ENCODE assay signal across 1 cellular context in genomic region chr10:61764486-61764885, GRCh38.
TF ChIP-seq lines count a peak whose summit lies in the region.

No MANE protein-coding gene starts in this region.

TF ChIP-seq in K562, 482 proteins besides CTCF, POLR2A, EP300 and RAD21 (continued from another document):
- TF ChIP-seq E2F8 (IDR thresholded peaks at IDR 0.05; ENCODE audit: low read depth, partially characterized antibody), result peak; percentile 34
- TF ChIP-seq TGIF2 (CRISPR knock-in tag; IDR thresholded peaks at IDR 0.05), result no peak
- TF ChIP-seq ZNF263 (CRISPR knock-in tag; IDR thresholded peaks at IDR 0.05; ENCODE audit: borderline replicate concordance), result peak; percentile 95
- no peak for TF ChIP-seq RBM22 (IDR thresholded peaks at IDR 0.05; ENCODE audit: low read depth, low read length, poor library complexity, severe bottlenecking)
- TF ChIP-seq ELK1 (CRISPR knock-in tag; IDR thresholded peaks at IDR 0.05), result no peak
- no peak for TF ChIP-seq ARID3B (CRISPR knock-in tag; IDR thresholded peaks at IDR 0.05; ENCODE audit: borderline replicate concordance)
- peak; percentile 38; the same call in 1 of the 2 replicates for TF ChIP-seq ZEB2 (IDR thresholded peaks at IDR 0.05)
- TF ChIP-seq BHLHE40 (IDR thresholded peaks at IDR 0.05; ENCODE audit: low read length), result no peak
- no peak for TF ChIP-seq MGA (IDR thresholded peaks at IDR 0.05)
- TF ChIP-seq ZKSCAN1 (IDR thresholded peaks at IDR 0.05; ENCODE audit: low read depth, low read length), result no peak
- TF ChIP-seq CTBP1 (IDR thresholded peaks at IDR 0.05; ENCODE audit: borderline replicate concordance), result peak; percentile 91
- TF ChIP-seq MLLT1 (IDR thresholded peaks at IDR 0.05), result peak in 1 of 2 experiments; percentile 27; a peak in 1 of 4 replicates
